8 cellular contexts compared by ENCODE assay signal in genomic region chr20:58650776-58651547, GRCh38. TPM values are rescaled to one million over a fixed set of nuclear protein-coding genes. Genes with fewer than 3 reads are reported as not detected.
DNase-seq lines count a peak whose midpoint lies in the region; ATAC-seq and TF ChIP-seq lines count a peak whose summit lies in the region.

Gene STX16 (plus strand): TSS chr20:58651283. CDS start chr20:58652007, 724 bp downstream.

- peak within 1 kb of the TSS; percentile 84 to 100 (median 97) for H3K4me3 ChIP-seq in BLaER1 treated with 17β-estradiol and CSF1 and Interleukin-3, amounts not matched to agents 10 nM and 100 nM
- peak within 1 kb of the TSS; percentile 71 for H3K4me3 ChIP-seq in ectodermal cell (ENCODE audit: insufficient read depth, low read depth, low read length)
- H3K4me3 ChIP-seq in lower lobe of right lung: peak within 1 kb of the TSS; percentile 100

- H3K4me3 Mint-ChIP-seq in activated CD8-positive, alpha-beta T cell treated with anti-CD3 and anti-CD28 coated beads for 36 hours: peak within 1 kb of the TSS; percentile 93

- no peaks in the 10 kb centered on the region for H3K9me3 Mint-ChIP-seq in activated CD8-positive, alpha-beta T cell treated with anti-CD3 and anti-CD28 coated beads for 36 hours

- H3K27me3 Mint-ChIP-seq in activated CD8-positive, alpha-beta T cell treated with anti-CD3 and anti-CD28 coated beads for 36 hours: no peaks in the 10 kb centered on the region

- H3K9ac ChIP-seq in BLaER1 treated with 17β-estradiol and CSF1 and Interleukin-3, amounts not matched to agents 10 nM and 100 nM: peak within 1 kb of the TSS; percentile 84 to 96 (median 95)

- TF ChIP-seq CTCF in activated CD8-positive, alpha-beta T cell treated with anti-CD3 and anti-CD28 coated beads for 36 hours (IDR thresholded peaks at IDR 0.05): peak; percentile 89
- TF ChIP-seq CTCF in lower lobe of right lung (IDR thresholded peaks at IDR 0.05): peak; percentile 62

- peaks cover 27 to 40% (median 33%) of the 10 kb centered on the region in 10 experiments for H3K4me1 ChIP-seq in BLaER1 treated with 17β-estradiol and CSF1 and Interleukin-3, amounts not matched to agents 10 nM and 100 nM
- H3K4me1 ChIP-seq in ectodermal cell (ENCODE audit: control insufficient read depth, insufficient read depth, low read length) (peaks cover 13% of the 10 kb centered on the region), lower lobe of right lung (peaks cover 27% of the 10 kb centered on the region)

- WGBS in ectodermal cell, 2 experiments: 6% methylated on average over 48 to 49 of the region's 49 CpGs

- peak; percentile 55 for ATAC-seq in GM19372 (IDR thresholded peaks at IDR 0.05; ENCODE audit: low read depth, unreplicated experiment)
- peak; percentile 55 for ATAC-seq in HG03571 (IDR thresholded peaks at IDR 0.05; ENCODE audit: unreplicated experiment)
- ATAC-seq in activated CD8-positive, alpha-beta T cell treated with anti-CD3 and anti-CD28 coated beads for 36 hours: peak; percentile 86
- ATAC-seq in lower lobe of right lung: peak; percentile 96 to 98

- peaks cover 6 to 20% (median 10%) of the 10 kb centered on the region in 11 experiments; a peak in 18 of 22 replicates for H3K36me3 ChIP-seq in BLaER1 treated with 17β-estradiol and CSF1 and Interleukin-3, amounts not matched to agents 10 nM and 100 nM
- H3K36me3 ChIP-seq in ectodermal cell (ENCODE audit: control insufficient read depth, insufficient read depth, low read length) (no peaks in the 10 kb centered on the region), lower lobe of right lung (no peaks in the 10 kb centered on the region)

- peaks cover 8 to 20% (median 16%) of the 10 kb centered on the region in 11 experiments; a peak in 21 of 22 replicates for H3K27me3 ChIP-seq in BLaER1 treated with 17β-estradiol and CSF1 and Interleukin-3, amounts not matched to agents 10 nM and 100 nM
- H3K27me3 ChIP-seq in ectodermal cell (ENCODE audit: control insufficient read depth, insufficient read depth, low read length, poor library complexity, severe bottlenecking) (peaks cover 14% of the 10 kb centered on the region), lower lobe of right lung (ENCODE audit: low read depth) (no peaks in the 10 kb centered on the region)

- peaks cover 10 to 34% (median 23%) of the 10 kb centered on the region in 11 experiments; a peak in 19 of 22 replicates for H4K20me1 ChIP-seq in BLaER1 treated with 17β-estradiol and CSF1 and Interleukin-3, amounts not matched to agents 10 nM and 100 nM

- peak within 1 kb of the TSS; percentile 95 for H3K27ac Mint-ChIP-seq in activated CD8-positive, alpha-beta T cell treated with anti-CD3 and anti-CD28 coated beads for 36 hours

- DNase-seq in NCI-H82 treated with DMSO at 0.1 percent for 48 hours (lab: John Stamatoyannopoulos, UW; ENCODE audit: unreplicated experiment) (peak; percentile 78), lower lobe of right lung (peak; percentile 93)
- DNase-seq in activated CD8-positive, alpha-beta T cell treated with anti-CD3 and anti-CD28 coated beads for 36 hours: peak; percentile 90
- peak; percentile 70 to 80 (median 72) for DNase-seq in stimulated activated CD4-positive, alpha-beta T cell treated with anti-CD3 and anti-CD28 coated beads, TNF-alpha, amount 100 ng/mL, for 1 hour (ENCODE audit: low read depth in 3 of 3, low spot score in 1 of 3)

- POLR2A ChIA-PET in activated CD8-positive, alpha-beta T cell treated with anti-CD3 and anti-CD28 coated beads for 36 hours (lab: Charles Lee): interaction anchor here (0.9 to 3.0 kb wide), 20 partner anchors 8 to 381 kb away, joined by 3 to 16 read pairs (median 5); partner anchors contain the start of genes ATP5F1E, GNAS and NPEPL1

- intact Hi-C loops in activated CD8-positive, alpha-beta T cell treated with anti-CD3 and anti-CD28 coated beads for 36 hours (cut with micrococcal nuclease): loop anchor here (5.0 kb wide), 3 partner anchors 41 to 414 kb away; partner anchors contain the start of genes NPEPL1 and RAB22A
- intact Hi-C loops in lower lobe of right lung (cut with DNase I): no loop called here

- no peaks in the 10 kb centered on the region for H3K9me3 ChIP-seq in BLaER1 treated with 17β-estradiol and CSF1 and Interleukin-3, amounts not matched to agents 10 nM and 100 nM (replicated peaks in 1 of 11)
- H3K9me3 ChIP-seq in ectodermal cell (ENCODE audit: control insufficient read depth, low read length) (no peaks in the 10 kb centered on the region), lower lobe of right lung (no peaks in the 10 kb centered on the region)

- peak within 1 kb of the TSS; percentile 93 to 99 (median 98) for H3K4me2 ChIP-seq in BLaER1 treated with 17β-estradiol and CSF1 and Interleukin-3, amounts not matched to agents 10 nM and 100 nM

- H3K27ac ChIP-seq in BLaER1 treated with 17β-estradiol and CSF1 and Interleukin-3, amounts not matched to agents 10 nM and 100 nM: peak within 1 kb of the TSS; percentile 81 to 94 (median 89)
- peak within 1 kb of the TSS; percentile 9 for H3K27ac ChIP-seq in ectodermal cell (ENCODE audit: insufficient read depth, low read depth, low read length, poor library complexity, severe bottlenecking)
- peak within 1 kb of the TSS; percentile 95 for H3K27ac ChIP-seq in lower lobe of right lung

- H3K36me3 Mint-ChIP-seq in activated CD8-positive, alpha-beta T cell treated with anti-CD3 and anti-CD28 coated beads for 36 hours (ENCODE audit: low read depth): peaks cover 29% of the 10 kb centered on the region

- CTCF ChIA-PET in activated CD8-positive, alpha-beta T cell treated with anti-CD3 and anti-CD28 coated beads for 36 hours (lab: Charles Lee): interaction anchor here (0.6 to 3.3 kb wide), 20 partner anchors 8 to 415 kb away, joined by 3 to 24 read pairs (median 4); partner anchors contain the start of gene GNAS-AS1

- peaks cover 14% of the 10 kb centered on the region for H3K4me1 Mint-ChIP-seq in activated CD8-positive, alpha-beta T cell treated with anti-CD3 and anti-CD28 coated beads for 36 hours (ENCODE audit: low read depth)

RNA-seq across cellular contexts. Expression of gene STX16, which starts in this region (rescaled TPM):
- 100 to 1,000 TPM; 108 to 109 TPM for total RNA-seq in activated CD8-positive, alpha-beta T cell treated with anti-CD3 and anti-CD28 coated beads for 36 hours
- polyA plus RNA-seq in ectodermal cell (2013, experiment 1 of 4): 93.6 TPM
- 93.8 TPM for polyA plus RNA-seq in ectodermal cell (2013, experiment 2 of 4)
- 74.7 TPM for polyA plus RNA-seq in ectodermal cell (2013, experiment 3 of 4)
- polyA plus RNA-seq in ectodermal cell (2013, experiment 4 of 4): 85.0 TPM
- total RNA-seq in lower lobe of right lung: 67.8 TPM

Comparison
In these comparisons a context has a peak if more than half of its experiments do, and no peak if none do; other contexts are left out.
1. Peak in every context shown above with its lines: DNase-seq, ATAC-seq, H3K4me3 ChIP-seq and H3K27ac ChIP-seq.
2. H3K27ac ChIP-seq: peak in every context shown above with its lines; median percentile 95 in lower lobe of right lung; 89 in BLaER1 treated with 17β-estradiol and CSF1 and Interleukin-3, amounts not matched to agents 10 nM and 100 nM; 9 in ectodermal cell.